ENCODE assay signal across 25 cellular contexts in genomic region chr9:99193466-99193821, GRCh38. TPM values are rescaled to one million over a fixed set of nuclear protein-coding genes. Genes with fewer than 3 reads are reported as not detected.
DNase-seq lines count a peak whose midpoint lies in the region; ATAC-seq, FAIRE-seq and TF ChIP-seq lines count a peak whose summit lies in the region.
"Had no signal": no experiment of that assay in that cellular context is flagged by ENCODE, and none has a peak within 500 bp of the region (broad histone marks: within the 10 kb centered on the region; RNA-seq: fewer than 3 reads in every experiment).

No MANE protein-coding gene starts in this region.

- H3K27me3 ChIP-seq in K562 (ENCODE audit: control insufficient read depth in 2 of 2, insufficient read depth in 2 of 2, low read length in 2 of 2) (peaks cover 45 to 49% of the 10 kb centered on the region in 2 experiments), left lung (no peaks in the 10 kb centered on the region), neuronal stem cell (ENCODE audit: control insufficient read depth in 3 of 3, insufficient read depth in 3 of 3, low read depth in 1 of 3, low read length in 3 of 3) (peaks cover 0 to 4% (median 0%) of the 10 kb centered on the region in 3 experiments)
- H3K27me3 ChIP-seq: BE2C had no signal

- no peak overlapping the region for H3K14ac ChIP-seq in neuronal stem cell (ENCODE audit: low read length)

- peak overlapping the region in 1 of 2 donors; percentile 52 for H3K27ac Mint-ChIP-seq in stimulated activated naive CD8-positive, alpha-beta T cell treated with anti-CD3 and anti-CD28 coated beads, Interleukin-15, amount 100 ng/mL, for 72 hours
- H3K27ac Mint-ChIP-seq: CD14-positive monocyte; CD8-positive, alpha-beta memory T cell had no signal

- no peak overlapping the region for H2BK12ac ChIP-seq in neuronal stem cell (ENCODE audit: low read length)

- H3K4ac ChIP-seq in neuronal stem cell (ENCODE audit: low read length) = no peak overlapping the region

- TF ChIP-seq EP300 in K562 (IDR thresholded peaks at IDR 0.05; ENCODE audit: low read length) = no peak

- peaks cover 19% of the 10 kb centered on the region for H3K27me3 Mint-ChIP-seq in stimulated activated naive CD8-positive, alpha-beta T cell treated with anti-CD3 and anti-CD28 coated beads, Interleukin-15, amount 100 ng/mL, for 72 hours

- H3K9ac ChIP-seq in K562 (ENCODE audit: insufficient read depth in 1 of 2, low read depth in 2 of 2, low read length in 2 of 2) = no peak overlapping the region
- no peak overlapping the region for H3K9ac ChIP-seq in neuronal stem cell (ENCODE audit: low read depth, low read length, poor library complexity)

- no peak overlapping the region for H4K8ac ChIP-seq in neuronal stem cell (ENCODE audit: low read depth, low read length)

- in situ Hi-C loops in K562 (cut with MboI) = loop anchor here (10.0 kb wide), 1 partner anchor 171 kb away; no protein-coding TSS in a partner anchor

- H3K27ac ChIP-seq in K562 (ENCODE audit: extremely low read depth, low read depth, low read length) (no peak overlapping the region), left lung (no peak overlapping the region), neuronal stem cell (replicated peaks; ENCODE audit: low read length) (no peak overlapping the region)
- H3K27ac ChIP-seq: SJCRH30 had no signal

- H3K9me1 ChIP-seq in K562 (ENCODE audit: control insufficient read depth, insufficient read depth, low read length) = no peaks in the 10 kb centered on the region

- H2BK5ac ChIP-seq in neuronal stem cell (ENCODE audit: low read length) = no peak overlapping the region

- H3K79me1 ChIP-seq in neuronal stem cell (ENCODE audit: low read depth, low read length) = no peaks in the 10 kb centered on the region

- H2AK5ac ChIP-seq in neuronal stem cell (ENCODE audit: low read depth, low read length) = no peak overlapping the region

- no peak for FAIRE-seq in K562 (lab: Jason Lieb, UNC)
- FAIRE-seq: GM12878 had no signal

- H2BK120ac ChIP-seq in neuronal stem cell (ENCODE audit: low read depth, low read length) = no peak overlapping the region

- H3K79me2 ChIP-seq in K562 (ENCODE audit: control insufficient read depth, insufficient read depth, low read length) = no peaks in the 10 kb centered on the region

- POLR2A ChIA-PET in K562 (lab: Yijun Ruan, JAX) = interaction anchor here (0.6 kb wide), 1 partner anchor 21 kb away, joined by 3 read pairs; no protein-coding TSS in a partner anchor

- H3K9me3 ChIP-seq in K562 (replicated peaks; ENCODE audit: control insufficient read depth, insufficient read depth, low read depth, low read length) = no peaks in the 10 kb centered on the region
- no peaks in the 10 kb centered on the region for H3K9me3 ChIP-seq in left lung
- no peaks in the 10 kb centered on the region for H3K9me3 ChIP-seq in neuronal stem cell (replicated peaks in 1 of 2; ENCODE audit: control insufficient read depth in 2 of 2, insufficient read depth in 1 of 2, low read depth in 1 of 2, low read length in 2 of 2)
- H3K9me3 ChIP-seq: BE2C, SJCRH30 had no signal

- H3K23ac ChIP-seq in neuronal stem cell (ENCODE audit: low read depth, low read length, poor library complexity) = no peak overlapping the region

- WGBS in K562 (ENCODE audit: insufficient coverage, low coverage, missing lambda C conversion rate) = 3% methylated on average over 2 of the region's 2 CpGs
- no CpG with 5 or more reads among the region's 2 CpGs for WGBS in neuronal stem cell (ENCODE audit: extremely low coverage in 2 of 2, insufficient read length in 2 of 2, insufficient replicate concordance in 1 of 2), 2 donors

- H3K4me2 ChIP-seq in K562 (ENCODE audit: insufficient read depth, low read length) (no peak overlapping the region), neuronal stem cell (ENCODE audit: insufficient read depth, low read length, poor library complexity, severe bottlenecking) (no peak overlapping the region)

- H3K36me3 ChIP-seq in K562 (ENCODE audit: control insufficient read depth, insufficient read depth, low read length) = no peaks in the 10 kb centered on the region
- no peaks in the 10 kb centered on the region for H3K36me3 ChIP-seq in left lung
- H3K36me3 ChIP-seq in neuronal stem cell (replicated peaks in 1 of 2; ENCODE audit: control insufficient read depth in 2 of 2, insufficient read depth in 2 of 2, low read length in 2 of 2) = no peaks in the 10 kb centered on the region
- H3K36me3 ChIP-seq: BE2C, SJCRH30 had no signal

- H3K18ac ChIP-seq in neuronal stem cell (ENCODE audit: low read length) = no peak overlapping the region

- H3K4me3 ChIP-seq in K562 (no peak overlapping the region), left lung (no peak overlapping the region), neuronal stem cell (ENCODE audit: low read length in 2 of 2) (no peak overlapping the region)
- H3K4me3 ChIP-seq: GM12878, SJCRH30 had no signal

- no peak overlapping the region for H2AFZ ChIP-seq in K562 (ENCODE audit: low read depth, low read length)
- no peak overlapping the region for H2AFZ ChIP-seq in neuronal stem cell (ENCODE audit: low read length)

- no peaks in the 10 kb centered on the region for H4K20me1 ChIP-seq in K562 (replicated peaks; ENCODE audit: control insufficient read depth, insufficient read depth, low read length)

- TF ChIP-seq CTCF in K562 (IDR thresholded peaks at IDR 0.05 in 2 of 3, conservative IDR thresholded peaks at IDR 0.05 in 1 of 3; ENCODE audit: insufficient read depth in 2 of 3, low read depth in 1 of 3, low read length in 3 of 3) (no peak), left lung (IDR thresholded peaks at IDR 0.05) (no peak)

- DNase-seq in NOMO-1 treated with DMSO at 0.1 percent for 48 hours (lab: John Stamatoyannopoulos, UW; ENCODE audit: unreplicated experiment) = peak; percentile 33
- DNase-seq in NOMO-1 (lab: John Stamatoyannopoulos, UW; ENCODE audit: unreplicated experiment in 2 of 2) = no peak
- DNase-seq in stimulated activated naive CD8-positive, alpha-beta T cell treated with anti-CD3 and anti-CD28 coated beads, Interleukin-15, amount 100 ng/mL, for 72 hours = no peak
- DNase-seq in stimulated activated naive CD8-positive, alpha-beta T cell treated with anti-CD3 and anti-CD28 coated beads, Interleukin-15, Interleukin-2, amounts not matched to agents 100 U/mL and 50 U/mL, for 24 hours = no peak
- no peak for DNase-seq in K562 (ENCODE audit: extremely low read depth in 1 of 4, low spot score in 3 of 4)
- DNase-seq in left lung = no peak
- no peak for DNase-seq in neuronal stem cell (ENCODE audit: low spot score)
- DNase-seq: 8988T; BE2C; CD8-positive, alpha-beta memory T cell; DMS 273 treated with DMSO at 0.1 percent for 48 hours; DMS79; GDM1; GOT3; NCI-H1105; NCI-H1436 treated with DMSO at 0.1 percent for 48 hours; NCI-H187 treated with DMSO at 0.1 percent for 48 hours; NCI-H2171 treated with DMSO at 0.1 percent for 48 hours; NCI-H345; NCI-H510A treated with DMSO at 0.1 percent for 48 hours; NK-92 treated with Interleukin-12 subunit alpha and Interleukin-12 subunit beta, amount 100 ng/mL, for 24 hours; SJCRH30 had no signal

- peak overlapping the region in 1 of 2 donors; percentile 30 for H3K4me3 Mint-ChIP-seq in stimulated activated naive CD8-positive, alpha-beta T cell treated with anti-CD3 and anti-CD28 coated beads, Interleukin-15, amount 100 ng/mL, for 72 hours
- H3K4me3 Mint-ChIP-seq: CD14-positive monocyte; CD8-positive, alpha-beta memory T cell had no signal

- CTCF ChIA-PET in K562 (lab: Yijun Ruan, JAX; ENCODE audit: low intra/inter-chr PET ratio) = no interaction called here

- peak; percentile 93 for ATAC-seq in stimulated activated naive CD8-positive, alpha-beta T cell treated with anti-CD3 and anti-CD28 coated beads, Interleukin-15, amount 100 ng/mL, for 72 hours
- no peak for ATAC-seq in stimulated activated naive CD8-positive, alpha-beta T cell treated with anti-CD3 and anti-CD28 coated beads, Interleukin-15, Interleukin-2, amounts not matched to agents 100 U/mL and 50 U/mL, for 24 hours
- ATAC-seq in K562 (no peak), left lung (no peak)
- ATAC-seq: GM12878, Right ventricle myocardium inferior had no signal

- no peak for TF ChIP-seq RAD21 in K562 (CRISPR knock-in tag; conservative IDR thresholded peaks at IDR 0.05 in 1 of 2, IDR thresholded peaks at IDR 0.05 in 1 of 2)

- intact Hi-C loops in K562 (cut with micrococcal nuclease) = no loop called here
- intact Hi-C loops in left lung (cut with DNase I) = no loop called here

- H3K4me1 ChIP-seq in K562 (replicated peaks in 1 of 2; ENCODE audit: control insufficient read depth in 2 of 2, insufficient read depth in 2 of 2, low read length in 2 of 2) (no peaks in the 10 kb centered on the region; a peak in 1 of 5 replicates), left lung (no peaks in the 10 kb centered on the region), neuronal stem cell (ENCODE audit: control insufficient read depth in 2 of 2, insufficient read depth in 1 of 2, low read depth in 1 of 2, low read length in 2 of 2) (peaks cover 0 to 4% of the 10 kb centered on the region in 2 donors)
- H3K4me1 ChIP-seq: BE2C had no signal

- no peak overlapping the region for H4K91ac ChIP-seq in neuronal stem cell (ENCODE audit: low read depth, low read length, poor library complexity)

- no peaks in the 10 kb centered on the region for H3K9me3 Mint-ChIP-seq in stimulated activated naive CD8-positive, alpha-beta T cell treated with anti-CD3 and anti-CD28 coated beads, Interleukin-15, amount 100 ng/mL, for 72 hours

- no peak overlapping the region for H2BK15ac ChIP-seq in neuronal stem cell (ENCODE audit: low read length)

- no TSS peak for BruUV-seq in K562 (replicated peaks; lab: Mats Ljungman, UMichigan)

- no peak for TF ChIP-seq POLR2A in K562 (conservative IDR thresholded peaks at IDR 0.05)

- peaks cover 22% of the 10 kb centered on the region for H3K4me1 Mint-ChIP-seq in stimulated activated naive CD8-positive, alpha-beta T cell treated with anti-CD3 and anti-CD28 coated beads, Interleukin-15, amount 100 ng/mL, for 72 hours
- H3K4me1 Mint-ChIP-seq: CD14-positive monocyte had no signal

RNA-seq across cellular contexts. Expression of gene ALG2, which starts 28.3 kb away (rescaled TPM):
- total RNA-seq in K562 (2011; cell fraction: chromatin; rRNA removed; ENCODE audit: low replicate concordance) = 32.6 and 41.8 TPM in 2 replicates
- 42.9 and 43.7 TPM in 2 replicates for total RNA-seq in K562 (2011; cell fraction: nucleolus; rRNA removed)
- total RNA-seq in K562 (2011; cell fraction: nucleoplasm; rRNA removed) = 40.1 and 41.9 TPM in 2 replicates
- 17.8 and 20.6 TPM in 2 replicates for total RNA-seq in K562 (2014; rRNA removed)
- 24.3 and 24.7 TPM in 2 replicates for total RNA-seq in K562 (2014; rRNA removed; fragmentation: Illumina TruSeq; extraction: Trizol)
- total RNA-seq in K562 (2015; rRNA removed; fragmentation: Illumina TruSeq; extraction: Trizol) = 23.8 and 25.2 TPM in 2 replicates
- 17.2 and 18.2 TPM in 2 replicates for total RNA-seq in K562 (2021)
- 41.9 and 44.4 TPM in 2 replicates for polyA plus RNA-seq in K562 (2011; rRNA removed)
- 25.6 and 30.4 TPM in 2 replicates for polyA plus RNA-seq in K562 (2011; cell fraction: cytosol; rRNA removed)
- polyA plus RNA-seq in K562 (2011; cell fraction: nucleus; rRNA removed) = 34.9 and 41.2 TPM in 2 replicates
- 15.8 and 24.9 TPM in 2 replicates for polyA plus RNA-seq in K562 (2012)
- polyA plus RNA-seq in K562 (2014; fragmentation: Illumina TruSeq; extraction: Trizol) = 23.7 and 28.7 TPM in 2 replicates
- 1 to 10 TPM; 4.9 to 7.3 TPM for polyA plus RNA-seq in K562 (2014; fragmentation: Nextera tagmentation; extraction: Ambion mirVana)
- polyA plus RNA-seq in K562 (2014; rRNA removed) = 18.1 and 20.2 TPM in 2 replicates
- 27.3 and 28.5 TPM in 2 replicates for polyA minus RNA-seq in K562 (2011; rRNA and poly(A)+ RNA removed)
- 11.8 and 12.3 TPM in 2 replicates for polyA minus RNA-seq in K562 (2011; cell fraction: cytosol; rRNA and poly(A)+ RNA removed)
- 13.5 and 24.4 TPM in 2 replicates for polyA minus RNA-seq in K562 (2011; cell fraction: nucleus; rRNA and poly(A)+ RNA removed)
- 10 to 100 TPM; 38.9 to 47.7 TPM for total RNA-seq in left lung
- 18.1 TPM for polyA plus RNA-seq in neuronal stem cell (2013, experiment 1 of 2)
- polyA plus RNA-seq in neuronal stem cell (2013, experiment 2 of 2) = 17.7 TPM

RNA-seq across cellular contexts. Expression of gene SEC61B, which starts 28.6 kb away (rescaled TPM):
- total RNA-seq in K562 (2011; cell fraction: chromatin; rRNA removed; ENCODE audit: low replicate concordance) = 18.6 and 28.3 TPM in 2 replicates
- 17.2 and 19.5 TPM in 2 replicates for total RNA-seq in K562 (2011; cell fraction: nucleolus; rRNA removed)
- 33.0 and 51.6 TPM in 2 replicates for total RNA-seq in K562 (2011; cell fraction: nucleoplasm; rRNA removed)
- total RNA-seq in K562 (2014; rRNA removed) (147 and 158 TPM in 2 replicates), K562 (2014; rRNA removed; fragmentation: Illumina TruSeq; extraction: Trizol) (166 and 177 TPM in 2 replicates), K562 (2015; rRNA removed; fragmentation: Illumina TruSeq; extraction: Trizol) (218 and 221 TPM in 2 replicates), K562 (2021) (172 and 185 TPM in 2 replicates), left lung (100 to 1,000 TPM; 137 to 184 TPM)
- polyA plus RNA-seq in K562 (2011; rRNA removed) (168 and 177 TPM in 2 replicates), K562 (2014; fragmentation: Illumina TruSeq; extraction: Trizol) (214 and 271 TPM in 2 replicates), K562 (2014; fragmentation: Nextera tagmentation; extraction: Ambion mirVana) (100 to 1,000 TPM in 1 of 2 experiments, 10 to 100 TPM in 1; 57.8 to 107 TPM), K562 (2014; rRNA removed) (213 and 262 TPM in 2 replicates)
- polyA plus RNA-seq in K562 (2011; cell fraction: cytosol; rRNA removed) = 277 and 293 TPM in 2 replicates
- 65.7 and 84.3 TPM in 2 replicates for polyA plus RNA-seq in K562 (2011; cell fraction: nucleus; rRNA removed)
- polyA plus RNA-seq in K562 (2012) = 336 and 342 TPM in 2 replicates
- polyA minus RNA-seq in K562 (2011; rRNA and poly(A)+ RNA removed) = 64.2 and 69.9 TPM in 2 replicates
- polyA minus RNA-seq in K562 (2011; cell fraction: cytosol; rRNA and poly(A)+ RNA removed) = 23.0 and 34.8 TPM in 2 replicates
- polyA minus RNA-seq in K562 (2011; cell fraction: nucleus; rRNA and poly(A)+ RNA removed) = 16.8 and 28.4 TPM in 2 replicates
- 363 TPM for polyA plus RNA-seq in neuronal stem cell (2013, experiment 1 of 2)
- polyA plus RNA-seq in neuronal stem cell (2013, experiment 2 of 2) = 364 TPM
